Comparison of ENCODE assay signal across 15 cellular contexts in the genomic region with DNA sequence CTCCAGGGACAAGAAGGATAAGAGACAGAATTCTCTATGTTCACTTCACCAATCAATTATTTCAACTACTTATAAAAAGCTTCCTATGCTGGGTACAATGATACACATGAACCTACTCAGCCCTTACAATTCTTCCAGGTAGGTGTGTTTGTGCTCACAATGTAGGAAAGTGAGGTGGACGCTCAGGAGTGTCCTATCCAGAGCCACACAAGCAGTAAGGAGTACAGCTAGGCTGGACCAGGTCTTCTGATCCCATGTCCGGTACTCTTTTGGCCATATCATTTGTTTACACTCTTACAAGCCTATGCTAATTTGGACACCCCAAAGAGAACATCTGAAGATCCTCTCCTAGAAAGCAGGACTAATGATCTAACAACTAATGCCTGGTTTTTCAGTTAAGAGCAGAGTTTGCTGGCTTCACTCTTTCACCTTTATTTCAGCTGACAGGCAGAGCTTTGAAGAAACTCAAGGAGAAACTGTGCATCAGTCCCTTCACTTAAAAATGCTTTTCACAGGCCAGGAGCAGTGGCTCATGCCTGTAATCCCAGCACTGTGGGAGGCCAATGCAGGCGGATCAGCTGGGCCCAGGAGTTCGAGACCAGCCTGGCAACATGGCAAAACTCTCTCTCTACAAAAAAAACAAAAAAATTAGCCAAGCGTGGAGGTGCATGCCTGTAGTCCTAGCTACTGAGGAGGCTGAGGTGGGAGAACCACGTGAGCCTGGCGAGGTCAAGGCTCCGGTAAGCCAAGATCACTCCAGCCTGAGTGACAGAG. TPM values are rescaled to one million over a fixed set of nuclear protein-coding genes. Genes with fewer than 3 reads are reported as not detected.
DNase-seq lines count a peak whose midpoint lies in the region; ATAC-seq and TF ChIP-seq lines count a peak whose summit lies in the region.
"Had no signal": no experiment of that assay in that cellular context is flagged by ENCODE, and none has a peak within 500 bp of the region (broad histone marks: within the 10 kb centered on the region; RNA-seq: fewer than 3 reads in every experiment).

No MANE protein-coding gene starts in this region.

- peak overlapping the region; percentile 98 for H3K27ac Mint-ChIP-seq in Calu3 (ENCODE audit: unreplicated experiment)
- H3K27ac Mint-ChIP-seq: activated T-helper 2 cell treated with anti-CD3 and anti-CD28 coated beads, Interferon-gamma antibody, Interleukin-2, Interleukin-4, amounts not matched to agents 10 μg/mL and 5 μg/mL and 100 μg/mL, durations not matched to agents 14 hours and 24 hours and 36 hours; stimulated activated naive CD8-positive, alpha-beta T cell treated with anti-CD3 and anti-CD28 coated beads, Interleukin-15, amount 100 ng/mL, for 72 hours had no signal

- intact Hi-C loops in Calu3 (cut with micrococcal nuclease; ENCODE audit: unreplicated experiment) (loop anchor here (2.0 kb wide), 1 partner anchor 22 kb away; no protein-coding TSS in a partner anchor), upper lobe of right lung (cut with DNase I) (no loop called here)

- H3K27ac ChIP-seq in RWPE2 (ENCODE audit: poor library complexity, severe bottlenecking): peak overlapping the region; percentile 76
- H3K27ac ChIP-seq in epithelial cell of prostate: peak overlapping the region; percentile 89
- no peak overlapping the region for H3K27ac ChIP-seq in upper lobe of right lung
- H3K27ac ChIP-seq: adrenal gland, heart right ventricle, WERI-Rb-1 had no signal

- H3K27me3 ChIP-seq in RWPE2 (ENCODE audit: insufficient read depth, poor library complexity, severe bottlenecking) (no peaks in the 10 kb centered on the region), H7 (ENCODE audit: control insufficient read depth, insufficient read depth, low read length) (no peaks in the 10 kb centered on the region), upper lobe of right lung (no peaks in the 10 kb centered on the region)
- H3K27me3 ChIP-seq: adrenal gland, heart right ventricle had no signal

- TF ChIP-seq CTCF in Calu3 (IDR thresholded peaks at IDR 0.05; ENCODE audit: unreplicated experiment) (no peak), RWPE2 (IDR thresholded peaks at IDR 0.05; ENCODE audit: poor library complexity, severe bottlenecking) (no peak), omental fat pad (IDR thresholded peaks at IDR 0.05) (no peak), upper lobe of right lung (IDR thresholded peaks at IDR 0.05) (no peak)

- H3K36me3 Mint-ChIP-seq in Calu3 (ENCODE audit: insufficient read depth, unreplicated experiment): peaks cover 24% of the 10 kb centered on the region

- H3K4me1 Mint-ChIP-seq in Calu3 (ENCODE audit: low read depth, unreplicated experiment): peaks cover 67% of the 10 kb centered on the region

- peak overlapping the region; percentile 49 for H3K4me3 Mint-ChIP-seq in Calu3 (ENCODE audit: low read depth, unreplicated experiment)
- H3K4me3 Mint-ChIP-seq: stimulated activated naive CD8-positive, alpha-beta T cell treated with anti-CD3 and anti-CD28 coated beads, Interleukin-15, amount 100 ng/mL, for 72 hours had no signal

- peaks cover 33% of the 10 kb centered on the region for H3K4me1 ChIP-seq in RWPE2 (ENCODE audit: insufficient read depth, poor library complexity, severe bottlenecking)
- no peaks in the 10 kb centered on the region for H3K4me1 ChIP-seq in upper lobe of right lung
- H3K4me1 ChIP-seq: adrenal gland had no signal

- H3K4me3 ChIP-seq in RWPE2 (ENCODE audit: severe bottlenecking) (no peak overlapping the region), H7 (ENCODE audit: insufficient read depth, low read depth, low read length) (no peak overlapping the region), upper lobe of right lung (no peak overlapping the region)
- H3K4me3 ChIP-seq: adrenal gland, heart right ventricle had no signal

- H3K27me3 Mint-ChIP-seq in Calu3 (ENCODE audit: unreplicated experiment): no peaks in the 10 kb centered on the region

- no peaks in the 10 kb centered on the region for H3K9me3 Mint-ChIP-seq in Calu3 (ENCODE audit: low read depth, unreplicated experiment)
- H3K9me3 Mint-ChIP-seq: activated T-helper 2 cell treated with anti-CD3 and anti-CD28 coated beads, Interferon-gamma antibody, Interleukin-2, Interleukin-4, amounts not matched to agents 10 μg/mL and 5 μg/mL and 100 μg/mL, durations not matched to agents 14 hours and 24 hours and 36 hours; stimulated activated naive CD8-positive, alpha-beta T cell treated with anti-CD3 and anti-CD28 coated beads, Interleukin-15, amount 100 ng/mL, for 72 hours had no signal

- TSS peak; percentile 65 for BruUV-seq in Calu3 (replicated peaks; lab: Mats Ljungman, UMichigan)

- H3K9me3 ChIP-seq in RWPE2 (ENCODE audit: severe bottlenecking) (no peaks in the 10 kb centered on the region), upper lobe of right lung (no peaks in the 10 kb centered on the region)
- H3K9me3 ChIP-seq: adrenal gland, heart right ventricle had no signal

- ATAC-seq in RWPE2 (ENCODE audit: low read depth): peak; percentile 26
- peak; percentile 7 for ATAC-seq in omental fat pad (ENCODE audit: low FRiP score)
- ATAC-seq in HG03280 (IDR thresholded peaks at IDR 0.05; ENCODE audit: unreplicated experiment): no peak
- ATAC-seq in upper lobe of right lung: no peak

- 0 out of 2 replicates have a peak, but pooled peaks cover 6% of the 10 kb centered on the region for H3K36me3 ChIP-seq in RWPE2 (ENCODE audit: low read depth)
- no peaks in the 10 kb centered on the region; the same call in 1 of the 2 replicates for H3K36me3 ChIP-seq in H7 (replicated peaks; ENCODE audit: control insufficient read depth, insufficient read depth, low read length)
- H3K36me3 ChIP-seq in upper lobe of right lung: no peaks in the 10 kb centered on the region
- H3K36me3 ChIP-seq: adrenal gland, heart right ventricle, WERI-Rb-1 had no signal

- DNase-seq in Calu3: no peak
- no peak for DNase-seq in RWPE2 (ENCODE audit: low spot score)
- DNase-seq in epithelial cell of prostate (ENCODE audit: low read depth, low spot score): no peak
- no peak for DNase-seq in omental fat pad (ENCODE audit: low spot score)
- no peak for DNase-seq in H7
- DNase-seq in midbrain (lab: John Stamatoyannopoulos, UW): no peak
- DNase-seq in upper lobe of right lung: no peak
- DNase-seq: DMS 273 treated with DMSO at 0.1 percent for 48 hours; heart right ventricle; NCI-H187 treated with DMSO at 0.1 percent for 48 hours; stimulated activated naive CD8-positive, alpha-beta T cell treated with anti-CD3 and anti-CD28 coated beads, Interleukin-15, amount 100 ng/mL, for 72 hours; WERI-Rb-1 had no signal

- CTCF ChIA-PET in Calu3 (lab: Charles Lee): interaction anchor here (0.6 to 2.1 kb wide), 6 partner anchors 10 to 241 kb away, joined by 3 to 23 read pairs (median 5); no protein-coding TSS in a partner anchor

RNA-seq across cellular contexts. Expression of a gene that starts 27.5 kb away (rescaled TPM):
- 150 and 156 TPM in 2 replicates for total RNA-seq in Calu3 (2022)
- 10 to 100 TPM in 3 of 4 donors, 1 to 10 TPM in 1; 7.3 to 48.9 (median 18.7) TPM for total RNA-seq in omental fat pad
- 83.7 and 122 TPM in 2 replicates for total RNA-seq in H7 (2014; rRNA removed; shearing (Covaris generic))
- 17.4 TPM for total RNA-seq in upper lobe of right lung

Comparison
In these comparisons a context has a peak if more than half of its experiments do, and no peak if none do; other contexts are left out.
1. ATAC-seq: peak in RWPE2 (single experiment) and omental fat pad (single experiment); none in HG03280 (single experiment) and upper lobe of right lung (single experiment).